9 cellular contexts compared by ENCODE assay signal in the genomic region with DNA sequence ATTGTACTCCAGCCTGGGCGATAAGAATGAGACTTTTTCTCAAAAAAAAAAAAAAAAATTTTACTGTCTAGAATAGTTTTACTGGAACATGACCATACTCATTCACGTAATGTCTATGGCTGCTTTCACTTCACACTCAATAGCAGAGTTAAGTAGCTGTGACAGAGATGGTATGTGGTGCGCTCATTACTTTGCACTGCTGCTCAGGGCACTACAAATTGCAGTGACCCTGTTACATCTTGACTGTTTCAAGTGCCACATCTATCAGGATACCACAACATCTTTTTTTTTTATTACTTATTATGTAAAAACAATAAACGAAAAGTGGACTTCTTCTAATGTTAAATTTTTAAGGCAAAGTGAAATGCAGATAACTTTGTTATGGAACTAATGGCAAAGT.
"Had no signal": no experiment of that assay in that cellular context is flagged by ENCODE, and none has a peak within 500 bp of the region (broad histone marks: within the 10 kb centered on the region; RNA-seq: fewer than 3 reads in every experiment).

No MANE protein-coding gene starts in this region.

- DNase-seq: GM23248, GOT3, H7, HCEC 1CT, KBM-7 had no signal

- H3K27ac Mint-ChIP-seq: IgD-negative memory B cell had no signal

- H3K27ac ChIP-seq: GM23248, HL-60, KMS-11 had no signal

- ATAC-seq: HepG2 had no signal

- H3K27me3 Mint-ChIP-seq: IgD-negative memory B cell had no signal

- H3K4me3 Mint-ChIP-seq: IgD-negative memory B cell had no signal

- H3K4me1 Mint-ChIP-seq: IgD-negative memory B cell had no signal

- H3K4me3 ChIP-seq: GM23248 had no signal

- H3K9me3 Mint-ChIP-seq: IgD-negative memory B cell had no signal
